In genomic region chr2:168005586-168005985, GRCh38 we compare ENCODE assay signal across 33 cellular contexts.
"Had no signal": no experiment of that assay in that cellular context is flagged by ENCODE, and none has a peak within 500 bp of the region (broad histone marks: within the 10 kb centered on the region; RNA-seq: fewer than 3 reads in every experiment).

No MANE protein-coding gene starts in this region.

- H3K27me3 ChIP-seq: adrenal gland, brain microvascular endothelial cell, Peyer's patch, SJSA1 had no signal

- H3K9ac ChIP-seq: KMS-11, SK-N-SH had no signal

- H3K4me1 Mint-ChIP-seq: WTC11 had no signal

- H3K4me1 ChIP-seq: adrenal gland, Peyer's patch had no signal

- H3K27ac ChIP-seq: adrenal gland, brain microvascular endothelial cell, KMS-11, Peyer's patch, SJSA1 had no signal

- ATAC-seq: activated CD4-positive, alpha-beta T cell treated with anti-CD3 and anti-CD28 coated beads for 36 hours; activated CD4-positive, CD25-positive, alpha-beta regulatory T cell treated with anti-CD3 and anti-CD28 coated beads, Interleukin-2, amount 50 U/mL, for 24 hours; activated CD8-positive, alpha-beta T cell treated with anti-CD3 and anti-CD28 coated beads, Interleukin-2, amount 10 ng/mL, durations not matched to agents 7 days and 5 days; activated naive CD4-positive, alpha-beta T cell treated with anti-CD3 and anti-CD28 coated beads, Interleukin-2, amount 50 U/mL, for 72 hours; PC-3; WTC11 had no signal

- H3K9me3 Mint-ChIP-seq: activated CD4-positive, alpha-beta T cell treated with anti-CD3 and anti-CD28 coated beads, Interleukin-2, amount 10 ng/mL, durations not matched to agents 7 days and 5 days; activated naive CD4-positive, alpha-beta T cell treated with anti-CD3 and anti-CD28 coated beads for 36 hours; activated T-cell treated with anti-CD3 and anti-CD28 coated beads, Interleukin-2, amount 50 U/mL, for 24 hours; T-helper 1 cell treated with Interleukin-12 subunit alpha and Interleukin-12 subunit beta and Interleukin-4 antibody, amounts not matched to agents 30 μg/mL and 1 μg/mL, for 36 hours; T-helper 2 cell treated with Interferon-gamma antibody and Interleukin-4, amounts not matched to agents 5 μg/mL and 100 μg/mL, for 36 hours had no signal

- H3K27ac Mint-ChIP-seq: activated CD4-positive, alpha-beta T cell treated with anti-CD3 and anti-CD28 coated beads for 36 hours; activated CD4-positive, alpha-beta T cell treated with anti-CD3 and anti-CD28 coated beads, Interleukin-2, amount 10 ng/mL, durations not matched to agents 7 days and 5 days; activated CD8-positive, alpha-beta T cell treated with anti-CD3 and anti-CD28 coated beads, Interleukin-2, amount 10 ng/mL, durations not matched to agents 7 days and 5 days; activated naive CD4-positive, alpha-beta T cell treated with anti-CD3 and anti-CD28 coated beads for 36 hours; activated naive CD4-positive, alpha-beta T cell treated with anti-CD3 and anti-CD28 coated beads, Interleukin-2, amount 50 U/mL, for 72 hours; activated T-cell treated with anti-CD3 and anti-CD28 coated beads, Interleukin-2, amount 50 U/mL, for 24 hours; activated T-helper 1 cell treated with anti-CD3 and anti-CD28 coated beads, Interleukin-12 subunit alpha, Interleukin-12 subunit beta, Interleukin-2, Interleukin-4 antibody, amounts not matched to agents 30 ng/mL and 10 ng/mL and 1 ng/mL, durations not matched to agents 14 hours and 24 hours and 36 hours; T-helper 1 cell treated with Interleukin-12 subunit alpha and Interleukin-12 subunit beta and Interleukin-4 antibody, amounts not matched to agents 30 μg/mL and 1 μg/mL, for 36 hours; T-helper 2 cell treated with Interferon-gamma antibody and Interleukin-4, amounts not matched to agents 5 μg/mL and 100 μg/mL, for 36 hours had no signal

- H3K4me3 ChIP-seq: adrenal gland, Peyer's patch, SJSA1 had no signal

- H3K4me2 ChIP-seq: KMS-11, SK-N-SH had no signal

- H3K4me3 Mint-ChIP-seq: activated CD4-positive, alpha-beta T cell treated with anti-CD3 and anti-CD28 coated beads for 36 hours; activated CD4-positive, alpha-beta T cell treated with anti-CD3 and anti-CD28 coated beads, Interleukin-2, amount 10 ng/mL, durations not matched to agents 7 days and 5 days; activated CD8-positive, alpha-beta T cell treated with anti-CD3 and anti-CD28 coated beads, Interleukin-2, amount 10 ng/mL, durations not matched to agents 7 days and 5 days; activated naive CD4-positive, alpha-beta T cell treated with anti-CD3 and anti-CD28 coated beads for 36 hours; activated T-cell treated with anti-CD3 and anti-CD28 coated beads, Interleukin-2, amount 50 U/mL, for 24 hours; activated T-helper 1 cell treated with anti-CD3 and anti-CD28 coated beads, Interleukin-12 subunit alpha, Interleukin-12 subunit beta, Interleukin-2, Interleukin-4 antibody, amounts not matched to agents 30 ng/mL and 10 ng/mL and 1 ng/mL, durations not matched to agents 14 hours and 24 hours and 36 hours; T-helper 1 cell treated with Interleukin-12 subunit alpha and Interleukin-12 subunit beta and Interleukin-4 antibody, amounts not matched to agents 30 μg/mL and 1 μg/mL, for 36 hours; T-helper 2 cell treated with Interferon-gamma antibody and Interleukin-4, amounts not matched to agents 5 μg/mL and 100 μg/mL, for 36 hours; WTC11 had no signal

- H3K9me3 ChIP-seq: adrenal gland, Peyer's patch, SJSA1, SK-N-SH had no signal

- H3K36me3 ChIP-seq: adrenal gland, brain microvascular endothelial cell, Peyer's patch, SJSA1 had no signal

- H3K27me3 Mint-ChIP-seq: activated CD4-positive, alpha-beta T cell treated with anti-CD3 and anti-CD28 coated beads for 36 hours; activated CD4-positive, alpha-beta T cell treated with anti-CD3 and anti-CD28 coated beads, Interleukin-2, amount 10 ng/mL, durations not matched to agents 7 days and 5 days; activated T-cell treated with anti-CD3 and anti-CD28 coated beads, Interleukin-2, amount 50 U/mL, for 24 hours had no signal

- FAIRE-seq: TTC549 had no signal

- DNase-seq: activated CD4-positive, alpha-beta T cell treated with anti-CD3 and anti-CD28 coated beads for 36 hours; activated CD4-positive, alpha-beta T cell treated with anti-CD3 and anti-CD28 coated beads, Interleukin-2, amount 10 ng/mL, durations not matched to agents 7 days and 5 days; activated CD4-positive, alpha-beta T cell treated with anti-CD3 and anti-CD28 coated beads, Interleukin-2, amount 50 U/mL, for 48 hours; activated CD8-positive, alpha-beta T cell treated with anti-CD3 and anti-CD28 coated beads, Interleukin-2, amount 10 ng/mL, durations not matched to agents 7 days and 5 days; activated gamma-delta T cell treated with Interleukin-2 at 50 U/mL for 16 hours; activated naive CD4-positive, alpha-beta T cell treated with anti-CD3 and anti-CD28 coated beads for 36 hours; activated T-cell treated with anti-CD3 and anti-CD28 coated beads, Interleukin-2, amount 50 U/mL, for 24 hours; adrenal gland; brain microvascular endothelial cell; central memory CD4-positive, alpha-beta T cell; NCI-H1105; NCI-H1436; NCI-H1694; NCI-H2029; NCI-H2171; NCI-H510A; NCI-H526; NCI-H748 treated with DMSO at 0.1 percent for 48 hours; NK-92 treated with Interleukin-12 subunit alpha and Interleukin-12 subunit beta, amount 100 ng/mL, for 24 hours; PC-3; Peyer's patch; RPMI8226; SHP77 treated with DMSO at 0.1 percent for 48 hours; SK-N-SH had no signal
